In genomic region chr11:100687032-100687629, GRCh38 we compare ENCODE assay signal across 8 cellular contexts.
DNase-seq lines count a peak whose midpoint lies in the region; ATAC-seq and TF ChIP-seq lines count a peak whose summit lies in the region.

A gene with protein sequence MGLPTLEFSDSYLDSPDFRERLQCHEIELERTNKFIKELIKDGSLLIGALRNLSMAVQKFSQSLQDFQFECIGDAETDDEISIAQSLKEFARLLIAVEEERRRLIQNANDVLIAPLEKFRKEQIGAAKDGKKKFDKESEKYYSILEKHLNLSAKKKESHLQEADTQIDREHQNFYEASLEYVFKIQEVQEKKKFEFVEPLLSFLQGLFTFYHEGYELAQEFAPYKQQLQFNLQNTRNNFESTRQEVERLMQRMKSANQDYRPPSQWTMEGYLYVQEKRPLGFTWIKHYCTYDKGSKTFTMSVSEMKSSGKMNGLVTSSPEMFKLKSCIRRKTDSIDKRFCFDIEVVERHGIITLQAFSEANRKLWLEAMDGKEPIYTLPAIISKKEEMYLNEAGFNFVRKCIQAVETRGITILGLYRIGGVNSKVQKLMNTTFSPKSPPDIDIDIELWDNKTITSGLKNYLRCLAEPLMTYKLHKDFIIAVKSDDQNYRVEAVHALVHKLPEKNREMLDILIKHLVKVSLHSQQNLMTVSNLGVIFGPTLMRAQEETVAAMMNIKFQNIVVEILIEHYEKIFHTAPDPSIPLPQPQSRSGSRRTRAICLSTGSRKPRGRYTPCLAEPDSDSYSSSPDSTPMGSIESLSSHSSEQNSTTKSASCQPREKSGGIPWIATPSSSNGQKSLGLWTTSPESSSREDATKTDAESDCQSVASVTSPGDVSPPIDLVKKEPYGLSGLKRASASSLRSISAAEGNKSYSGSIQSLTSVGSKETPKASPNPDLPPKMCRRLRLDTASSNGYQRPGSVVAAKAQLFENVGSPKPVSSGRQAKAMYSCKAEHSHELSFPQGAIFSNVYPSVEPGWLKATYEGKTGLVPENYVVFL (plus strand): TSS chr11:100687288. CDS start chr11:100687679, 391 bp downstream.

- H3K4me3 ChIP-seq in endocrine pancreas (ENCODE audit: control insufficient read depth, insufficient read depth, low read length) (peak within 1 kb of the TSS; percentile 83), stomach smooth muscle (ENCODE audit: low read length in 2 of 2) (peak within 1 kb of the TSS; percentile 85 to 87)

- H3K27ac Mint-ChIP-seq in T-helper 2 cell treated with Interferon-gamma antibody and Interleukin-4, amounts not matched to agents 5 μg/mL and 100 μg/mL, for 36 hours = no peak within 1 kb of the TSS

- H3K27ac ChIP-seq in stomach smooth muscle (ENCODE audit: low read length) = peak within 1 kb of the TSS; percentile 32

- H3K9ac ChIP-seq in endocrine pancreas (ENCODE audit: control insufficient read depth, insufficient read depth, low read length) (peak within 1 kb of the TSS; percentile 75), stomach smooth muscle (ENCODE audit: low read length in 2 of 2) (peak within 1 kb of the TSS; percentile 66 to 69)

- H3K36me3 ChIP-seq in endocrine pancreas (ENCODE audit: control insufficient read depth, insufficient read depth, low read length) (no peaks in the 10 kb centered on the region), stomach smooth muscle (ENCODE audit: control insufficient read depth in 2 of 2, insufficient read depth in 2 of 2, low read length in 2 of 2) (no peaks in the 10 kb centered on the region)

- H3K27me3 ChIP-seq in endocrine pancreas (ENCODE audit: control insufficient read depth, insufficient read depth, low read length) = no peaks in the 10 kb centered on the region
- H3K27me3 ChIP-seq in stomach smooth muscle (ENCODE audit: control insufficient read depth in 1 of 2, insufficient read depth in 2 of 2, low read length in 2 of 2) = no peaks in the 10 kb centered on the region

- H3K4me1 ChIP-seq in endocrine pancreas (ENCODE audit: control insufficient read depth, insufficient read depth, low read length) (no peaks in the 10 kb centered on the region), stomach smooth muscle (ENCODE audit: control insufficient read depth, insufficient read depth, low read length) (peaks cover 9% of the 10 kb centered on the region)

- H3K9me3 Mint-ChIP-seq in T-helper 2 cell treated with Interferon-gamma antibody and Interleukin-4, amounts not matched to agents 5 μg/mL and 100 μg/mL, for 36 hours = no peaks in the 10 kb centered on the region

- TF ChIP-seq CTCF in GM20000 (IDR thresholded peaks at IDR 0.05; ENCODE audit: extremely low read depth, missing control alignments) = no peak

- H3K9me3 ChIP-seq in endocrine pancreas (ENCODE audit: control insufficient read depth, low read length) = no peaks in the 10 kb centered on the region
- H3K9me3 ChIP-seq in stomach smooth muscle (ENCODE audit: control insufficient read depth in 2 of 2, low read length in 2 of 2) = no peaks in the 10 kb centered on the region

- H3K4me1 Mint-ChIP-seq in T-helper 2 cell treated with Interferon-gamma antibody and Interleukin-4, amounts not matched to agents 5 μg/mL and 100 μg/mL, for 36 hours (ENCODE audit: low read depth) = peaks cover 11% of the 10 kb centered on the region

- peak; percentile 58 for ATAC-seq in HG03565 (IDR thresholded peaks at IDR 0.05; ENCODE audit: unreplicated experiment)

- peaks cover 32% of the 10 kb centered on the region for H3K27me3 Mint-ChIP-seq in T-helper 2 cell treated with Interferon-gamma antibody and Interleukin-4, amounts not matched to agents 5 μg/mL and 100 μg/mL, for 36 hours (ENCODE audit: low read depth)

- H3K4me3 Mint-ChIP-seq in T-helper 2 cell treated with Interferon-gamma antibody and Interleukin-4, amounts not matched to agents 5 μg/mL and 100 μg/mL, for 36 hours = peak within 1 kb of the TSS; percentile 82

- no peaks in the 10 kb centered on the region for H3K36me3 Mint-ChIP-seq in T-helper 2 cell treated with Interferon-gamma antibody and Interleukin-4, amounts not matched to agents 5 μg/mL and 100 μg/mL, for 36 hours (ENCODE audit: low read depth)

- DNase-seq in ELR (ENCODE audit: low read depth) (peak; percentile 72), GM20000 (ENCODE audit: low spot score) (peak; percentile 90), medulla oblongata (ENCODE audit: extremely low spot score) (peak; percentile 51), NCI-H345 (lab: John Stamatoyannopoulos, UW) (no peak)
- peak; percentile 48 for DNase-seq in T-helper 2 cell treated with Interferon-gamma antibody and Interleukin-4, amounts not matched to agents 5 μg/mL and 100 μg/mL, for 36 hours (ENCODE audit: low spot score)
